9 cellular contexts compared by ENCODE assay signal in genomic region chr20:44747166-44748004, GRCh38. TPM values are rescaled to one million over a fixed set of nuclear protein-coding genes. Genes with fewer than 3 reads are reported as not detected.
DNase-seq lines count a peak whose midpoint lies in the region; ATAC-seq, FAIRE-seq and TF ChIP-seq lines count a peak whose summit lies in the region.
"Had no signal": no experiment of that assay in that cellular context is flagged by ENCODE, and none has a peak within 500 bp of the region (broad histone marks: within the 10 kb centered on the region; RNA-seq: fewer than 3 reads in every experiment).

No MANE protein-coding gene starts in this region.

- no peaks in the 10 kb centered on the region for H3K9me3 Mint-ChIP-seq in CD4-positive, alpha-beta T cell
- no peaks in the 10 kb centered on the region for H3K9me3 Mint-ChIP-seq in mesothelial cell of epicardium

- peaks cover 4% of the 10 kb centered on the region for H3K4me1 ChIP-seq in endothelial cell of umbilical vein (ENCODE audit: control insufficient read depth, extremely low read depth, insufficient read depth, low read length)

- H3K27ac ChIP-seq in CD4-positive, alpha-beta T cell (ENCODE audit: low read depth, low read length), result no peak overlapping the region
- no peak overlapping the region for H3K27ac ChIP-seq in endothelial cell of umbilical vein (ENCODE audit: insufficient read depth, low read depth, low read length)

- H3K4me1 Mint-ChIP-seq in CD4-positive, alpha-beta T cell (ENCODE audit: low read depth), result peaks cover 20% of the 10 kb centered on the region
- H3K4me1 Mint-ChIP-seq in mesothelial cell of epicardium, result peaks cover 4% of the 10 kb centered on the region

- H4K20me1 ChIP-seq in endothelial cell of umbilical vein (replicated peaks; ENCODE audit: control insufficient read depth, extremely low read depth, insufficient read depth, low read length), result no peaks in the 10 kb centered on the region

- H2AFZ ChIP-seq in endothelial cell of umbilical vein (ENCODE audit: low read depth, low read length), result no peak overlapping the region

- H3K36me3 ChIP-seq in endothelial cell of umbilical vein (ENCODE audit: control insufficient read depth in 2 of 2, extremely low read depth in 1 of 2, insufficient read depth in 2 of 2, low read length in 2 of 2), result no peaks in the 10 kb centered on the region

- peak; percentile 55 for TF ChIP-seq CTCF in CD4-positive, alpha-beta T cell (IDR thresholded peaks at IDR 0.05)
- TF ChIP-seq CTCF in endothelial cell of umbilical vein (IDR thresholded peaks at IDR 0.05; ENCODE audit: extremely low read depth in 1 of 2, insufficient read depth in 1 of 2, low read depth in 1 of 2, low read length in 2 of 2), result peak; percentile 70 to 79
- peak; percentile 72 for TF ChIP-seq CTCF in mesothelial cell of epicardium (IDR thresholded peaks at IDR 0.05; ENCODE audit: unreplicated experiment)

- H3K27me3 ChIP-seq in CD4-positive, alpha-beta T cell (ENCODE audit: control insufficient read depth, insufficient read depth, low read length), result peaks cover 30% of the 10 kb centered on the region
- peaks cover 11 to 15% of the 10 kb centered on the region in 2 experiments for H3K27me3 ChIP-seq in endothelial cell of umbilical vein (ENCODE audit: control insufficient read depth in 2 of 2, insufficient read depth in 2 of 2, low read length in 2 of 2)

- dilution Hi-C loops in endothelial cell of umbilical vein (cut with MboI; ENCODE audit: extremely low pct_ligation_motif_present, low sequenced_read_pairs), result no loop called here

- no peak for TF ChIP-seq POLR2A in endothelial cell of umbilical vein (IDR thresholded peaks at IDR 0.05; ENCODE audit: low read depth, low read length)

- CTCF ChIA-PET in CD4-positive, alpha-beta T cell (lab: Charles Lee), result interaction anchor here (1.1 to 1.3 kb wide), 2 partner anchors 9 to 63 kb away, joined by 3 to 7 read pairs; no protein-coding TSS in a partner anchor
- CTCF ChIA-PET in endothelial cell of umbilical vein (lab: Charles Lee), result interaction anchor here (0.7 to 5.0 kb wide), 27 partner anchors 9 to 631 kb away, joined by 3 to 106 read pairs (median 5); no protein-coding TSS in a partner anchor

- H3K4me3 ChIP-seq in endothelial cell of umbilical vein (replicated peaks in 1 of 3; ENCODE audit: insufficient read depth in 1 of 3, low read depth in 1 of 3, low read length in 3 of 3), result no peak overlapping the region

- POLR2A ChIA-PET in CD4-positive, alpha-beta T cell (lab: Charles Lee), result no interaction called here
- POLR2A ChIA-PET in endothelial cell of umbilical vein (lab: Charles Lee), result no interaction called here

- no peaks in the 10 kb centered on the region for H3K9me1 ChIP-seq in endothelial cell of umbilical vein (replicated peaks; ENCODE audit: control insufficient read depth, extremely low read depth, insufficient read depth, low read length)

- FAIRE-seq in endothelial cell of umbilical vein (lab: Jason Lieb, UNC), result peak; percentile 82

- DNase-seq in CD4-positive, alpha-beta T cell, result peak; percentile 22 to 59 (median 43)
- peak; percentile 65 for DNase-seq in HS-5 (ENCODE audit: low read depth)
- DNase-seq in NCI-H82 (lab: John Stamatoyannopoulos, UW), result peak; percentile 92
- DNase-seq in activated CD8-positive, alpha-beta memory T cell treated with anti-CD3 and anti-CD28 coated beads for 24 hours, result peak; percentile 82
- peak; percentile 63 for DNase-seq in endothelial cell of umbilical vein (ENCODE audit: low read depth, low spot score)
- DNase-seq in mesothelial cell of epicardium (ENCODE audit: low spot score in 2 of 2, unreplicated experiment in 2 of 2), result peak in 1 of 2 experiments; percentile 80
- peak; percentile 30 to 52 for DNase-seq in stimulated activated CD8-positive, alpha-beta memory T cell treated with anti-CD3 and anti-CD28 coated beads, Interleukin-7, amount 100 ng/mL, for 48 hours (ENCODE audit: extremely low read depth in 1 of 2, low read depth in 1 of 2)

- ATAC-seq in CD4-positive, alpha-beta T cell (ENCODE audit: poor library complexity), result peak; percentile 60
- no peak for ATAC-seq in HG03196 (IDR thresholded peaks at IDR 0.05; ENCODE audit: unreplicated experiment)

- H3K36me3 Mint-ChIP-seq in CD4-positive, alpha-beta T cell (ENCODE audit: low read depth), result no peaks in the 10 kb centered on the region
- no peaks in the 10 kb centered on the region for H3K36me3 Mint-ChIP-seq in mesothelial cell of epicardium

- peak overlapping the region; percentile 72 for H3K4me3 Mint-ChIP-seq in CD4-positive, alpha-beta T cell
- H3K4me3 Mint-ChIP-seq in mesothelial cell of epicardium, result peak overlapping the region; percentile 60

- no peak overlapping the region for H3K27ac Mint-ChIP-seq in CD4-positive, alpha-beta T cell
- no peak overlapping the region for H3K27ac Mint-ChIP-seq in mesothelial cell of epicardium

- no peaks in the 10 kb centered on the region for H3K9me3 ChIP-seq in CD4-positive, alpha-beta T cell (ENCODE audit: control insufficient read depth, low read length)
- no peaks in the 10 kb centered on the region for H3K9me3 ChIP-seq in endothelial cell of umbilical vein (replicated peaks; ENCODE audit: control insufficient read depth, insufficient read depth, low read length)

- no peak overlapping the region for H3K9ac ChIP-seq in endothelial cell of umbilical vein (replicated peaks; ENCODE audit: extremely low read depth, insufficient read depth, low read length)

- H3K79me2 ChIP-seq in endothelial cell of umbilical vein (ENCODE audit: control insufficient read depth, insufficient read depth, low read length), result no peaks in the 10 kb centered on the region

- BruUV-seq in endothelial cell of umbilical vein (replicated peaks; lab: Mats Ljungman, UMichigan), result no TSS peak

- intact Hi-C loops in CD4-positive, alpha-beta T cell (cut with DNase I, micrococcal nuclease), result loop anchor here (1.0 to 5.0 kb wide), 2 partner anchors 120 kb away; no protein-coding TSS in a partner anchor
- intact Hi-C loops in endothelial cell of umbilical vein (cut with micrococcal nuclease), result loop anchor here (1.0 to 5.0 kb wide), 3 partner anchors 120 to 360 kb away; no protein-coding TSS in a partner anchor

- H3K4me2 ChIP-seq in endothelial cell of umbilical vein (ENCODE audit: insufficient read depth, low read length), result no peak overlapping the region

- peaks cover 37% of the 10 kb centered on the region for H3K27me3 Mint-ChIP-seq in CD4-positive, alpha-beta T cell
- H3K27me3 Mint-ChIP-seq in mesothelial cell of epicardium (ENCODE audit: low read depth), result peaks cover 56% of the 10 kb centered on the region

TF ChIP-seq in endothelial cell of umbilical vein, 7 proteins besides CTCF, POLR2A, EP300 and RAD21:
- TF ChIP-seq JUN (IDR thresholded peaks at IDR 0.05; ENCODE audit: borderline replicate concordance, insufficient read depth, insufficient read length, low read depth) (no peak), FOS (IDR thresholded peaks at IDR 0.05; ENCODE audit: borderline replicate concordance, insufficient read depth, low read length) (no peak), POLR2AphosphoS5 (IDR thresholded peaks at IDR 0.05; ENCODE audit: insufficient read depth, low read depth, low read length) (no peak)

RNA-seq across cellular contexts. Expression of gene KCNK15, which starts 1.7 kb away (rescaled TPM):
- not detected for total RNA-seq in CD4-positive, alpha-beta T cell
- total RNA-seq in endothelial cell of umbilical vein (not detected in 2 replicates), mesothelial cell of epicardium (0.16 to 0.27 TPM (median 0.20 TPM) in 3 replicates)
- polyA plus RNA-seq in endothelial cell of umbilical vein, result 0.05 and 0.06 TPM in 2 replicates
- polyA plus RNA-seq in endothelial cell of umbilical vein (2011; cell fraction: cytosol; rRNA removed), result not detected in 2 replicates
- polyA plus RNA-seq in endothelial cell of umbilical vein (2011; cell fraction: nucleus; rRNA removed), result not detected in 2 replicates
- polyA plus RNA-seq in endothelial cell of umbilical vein (2012), result not detected in 2 replicates
- not detected in 2 replicates for polyA minus RNA-seq in endothelial cell of umbilical vein
- polyA minus RNA-seq in endothelial cell of umbilical vein (2011; cell fraction: cytosol; rRNA and poly(A)+ RNA removed), result 21.4 TPM
- 0.14 TPM in 1 of 2 replicates, not detected in the other for polyA minus RNA-seq in endothelial cell of umbilical vein (2011; cell fraction: nucleus; rRNA and poly(A)+ RNA removed)

RNA-seq across cellular contexts. Expression of gene CCN5, which starts 32.2 kb away (rescaled TPM):
- not detected for total RNA-seq in CD4-positive, alpha-beta T cell
- total RNA-seq in endothelial cell of umbilical vein, result not detected in 2 replicates
- 0.03 and 0.14 TPM in 2 replicates for polyA plus RNA-seq in endothelial cell of umbilical vein
- polyA plus RNA-seq in endothelial cell of umbilical vein (2011; cell fraction: cytosol; rRNA removed), result 0.04 TPM in 1 of 2 replicates, not detected in the other
- 0.09 TPM in 1 of 2 replicates, not detected in the other for polyA plus RNA-seq in endothelial cell of umbilical vein (2011; cell fraction: nucleus; rRNA removed)
- polyA plus RNA-seq in endothelial cell of umbilical vein (2012), result not detected in 2 replicates
- polyA minus RNA-seq in endothelial cell of umbilical vein, result 0.23 TPM in 1 of 2 replicates, not detected in the other
- 41.1 TPM for polyA minus RNA-seq in endothelial cell of umbilical vein (2011; cell fraction: cytosol; rRNA and poly(A)+ RNA removed)
- polyA minus RNA-seq in endothelial cell of umbilical vein (2011; cell fraction: nucleus; rRNA and poly(A)+ RNA removed), result 0.96 and 2.1 TPM in 2 replicates
- not detected in 3 replicates for total RNA-seq in mesothelial cell of epicardium
- total RNA-seq: urinary bladder had no signal
